ENCODE assay signal across 9 cellular contexts in genomic region chr7:110257673-110258072, GRCh38.
"Had no signal": no experiment of that assay in that cellular context is flagged by ENCODE, and none has a peak within 500 bp of the region (broad histone marks: within the 10 kb centered on the region; RNA-seq: fewer than 3 reads in every experiment).

No MANE protein-coding gene starts in this region.

- ATAC-seq: GM23338, HCT116 had no signal

- H3K9me3 ChIP-seq: HAP-1 had no signal

- H3K36me3 ChIP-seq: HAP-1 had no signal

- H3K4me3 ChIP-seq: GM23248, GM23338, HAP-1 had no signal

- H2AFZ ChIP-seq: GM23248, GM23338 had no signal

- H3K27ac ChIP-seq: GM23248 had no signal

- H3K9ac ChIP-seq: GM23248 had no signal

- H3K4me2 ChIP-seq: GM23338 had no signal

- DNase-seq: GM23248, GOT3, H7, H9, HCEC 1CT, HFFc6 had no signal
